8 cellular contexts compared by ENCODE assay signal in the genomic region with DNA sequence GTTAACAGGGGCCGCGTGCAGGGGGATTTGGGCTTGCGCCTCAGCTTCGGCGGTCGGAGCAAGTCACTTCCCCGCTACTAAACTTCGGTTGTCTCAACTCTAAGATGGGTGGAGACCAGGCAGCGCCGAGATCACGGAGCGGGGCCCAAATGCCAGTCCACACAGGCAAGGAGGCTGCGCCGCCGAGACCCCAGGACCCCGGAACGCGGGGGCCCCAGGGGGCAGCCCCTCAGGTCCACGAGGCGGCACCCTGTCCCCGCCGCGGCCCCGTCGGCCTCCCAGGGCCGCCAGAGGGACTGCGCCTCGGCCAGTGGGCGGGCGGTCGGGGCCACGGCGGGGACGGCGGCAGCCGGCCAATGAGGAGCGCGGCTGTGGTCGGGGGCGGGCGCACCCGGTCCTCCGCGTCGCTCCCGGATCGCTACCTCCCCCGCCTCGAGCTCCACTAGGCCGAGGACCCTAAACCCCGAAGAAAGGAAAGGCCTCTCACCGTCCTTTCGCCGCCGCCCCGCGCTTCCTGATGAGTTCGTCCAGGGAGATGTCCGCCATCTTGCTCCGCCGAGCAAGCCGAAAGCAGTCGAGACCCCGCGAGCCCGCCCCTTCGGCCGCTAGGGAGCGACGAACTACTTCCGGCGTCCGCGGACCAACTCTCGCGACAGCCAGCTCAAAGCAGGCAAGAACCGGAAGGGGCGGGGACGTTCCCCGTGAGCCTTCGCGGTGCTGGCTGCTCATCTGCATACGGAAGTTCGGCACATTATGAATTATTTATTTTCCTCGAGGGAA. TPM values are rescaled to one million over a fixed set of nuclear protein-coding genes. Genes with fewer than 3 reads are reported as not detected.
DNase-seq lines count a peak whose midpoint lies in the region; ATAC-seq, FAIRE-seq and TF ChIP-seq lines count a peak whose summit lies in the region.

A gene with protein sequence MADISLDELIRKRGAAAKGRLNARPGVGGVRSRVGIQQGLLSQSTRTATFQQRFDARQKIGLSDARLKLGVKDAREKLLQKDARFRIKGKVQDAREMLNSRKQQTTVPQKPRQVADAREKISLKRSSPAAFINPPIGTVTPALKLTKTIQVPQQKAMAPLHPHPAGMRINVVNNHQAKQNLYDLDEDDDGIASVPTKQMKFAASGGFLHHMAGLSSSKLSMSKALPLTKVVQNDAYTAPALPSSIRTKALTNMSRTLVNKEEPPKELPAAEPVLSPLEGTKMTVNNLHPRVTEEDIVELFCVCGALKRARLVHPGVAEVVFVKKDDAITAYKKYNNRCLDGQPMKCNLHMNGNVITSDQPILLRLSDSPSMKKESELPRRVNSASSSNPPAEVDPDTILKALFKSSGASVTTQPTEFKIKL (minus strand): TSS at position 572 of the 780 bp plus-strand sequence. CDS start 26 bp downstream, at position 546.

- DNase-seq in GM12891 (ENCODE audit: insufficient read length, low spot score) (peak; percentile 89), NCI-H1436 (lab: John Stamatoyannopoulos, UW) (peak; percentile 98), T follicular helper cell (ENCODE audit: low read depth) (peak; percentile 98), adipocyte (ENCODE audit: low read depth) (peak; percentile 99), cardiac septum (ENCODE audit: low spot score) (peak; percentile 100), pons (ENCODE audit: low spot score) (peak; percentile 98), type B pancreatic cell (ENCODE audit: extremely low spot score, unreplicated experiment) (peak; percentile 100)

- no peaks in the 10 kb centered on the region for H3K9me3 ChIP-seq in adipocyte (ENCODE audit: control insufficient read depth, low read length)

- H3K36me3 ChIP-seq in adipocyte (ENCODE audit: control insufficient read depth, insufficient read depth, low read length, severe bottlenecking) = peaks cover 8% of the 10 kb centered on the region

- FAIRE-seq in GM12891 (lab: Jason Lieb, UNC) = no peak

- no peaks in the 10 kb centered on the region for H3K27me3 ChIP-seq in adipocyte (replicated peaks; ENCODE audit: control insufficient read depth, insufficient read depth, low read length)

- H3K36me3 Mint-ChIP-seq in type B pancreatic cell = peaks cover 9% of the 10 kb centered on the region

- peak within 1 kb of the TSS; percentile 98 for H3K9ac ChIP-seq in adipocyte (ENCODE audit: low read length)

- peak within 1 kb of the TSS; percentile 96 for H3K4me3 Mint-ChIP-seq in type B pancreatic cell

- no peaks in the 10 kb centered on the region for H3K27me3 Mint-ChIP-seq in type B pancreatic cell

- H3K9me3 Mint-ChIP-seq in type B pancreatic cell = no peaks in the 10 kb centered on the region

- ATAC-seq in HG02840 (IDR thresholded peaks at IDR 0.05; ENCODE audit: low FRiP score, unreplicated experiment) = peak; percentile 72

- intact Hi-C loops in cardiac septum (cut with DNase I) = loop anchor here (2.0 kb wide), 1 partner anchor 18 kb away; no protein-coding TSS in a partner anchor

- peak within 1 kb of the TSS; percentile 96 for H3K4me3 ChIP-seq in adipocyte (ENCODE audit: low read length)

- peaks cover 55% of the 10 kb centered on the region for H3K4me1 ChIP-seq in adipocyte (ENCODE audit: control insufficient read depth, insufficient read depth, low read length)

- TF ChIP-seq POLR2A in GM12891 (IDR thresholded peaks at IDR 0.05; ENCODE audit: low read depth, low read length) = peak; percentile 60; the same call in 1 of the 2 replicates

- no peak for TF ChIP-seq CTCF in type B pancreatic cell (conservative IDR thresholded peaks at IDR 0.05)

- H3K27ac Mint-ChIP-seq in type B pancreatic cell = peak within 1 kb of the TSS; percentile 100

- peaks cover 34% of the 10 kb centered on the region for H3K4me1 Mint-ChIP-seq in type B pancreatic cell (ENCODE audit: unreplicated experiment)

TF ChIP-seq in GM12891, 5 proteins besides CTCF, POLR2A, EP300 and RAD21:
- TF ChIP-seq POU2F2 (IDR thresholded peaks at IDR 0.05; ENCODE audit: low read depth, low read length) (no peak; the same call in 1 of the 2 replicates), POLR2AphosphoS5 (IDR thresholded peaks at IDR 0.05; ENCODE audit: low read depth, low read length) (peak; percentile 69; the same call in 1 of the 2 replicates), SPI1 (IDR thresholded peaks at IDR 0.05; ENCODE audit: low read depth, low read length) (peak; percentile 15; the same call in 1 of the 2 replicates), TAF1 (IDR thresholded peaks at IDR 0.05; ENCODE audit: low read depth, low read length) (peak; percentile 53)

RNA-seq across cellular contexts. Expression of the gene that starts here (rescaled TPM):
- polyA plus RNA-seq in GM12891 (2012; ENCODE audit: low read depth, missing spikeins) = 40.1 TPM
- total RNA-seq in cardiac septum (34.9 TPM), type B pancreatic cell (ENCODE audit: low replicate concordance) (75.6 and 86.9 TPM in 2 replicates)

Comparison
In these comparisons a context has a peak if more than half of its experiments do, and no peak if none do; other contexts are left out.
1. Peak in every context shown above with its lines: DNase-seq, ATAC-seq and H3K4me3 ChIP-seq.